17 cellular contexts compared by ENCODE assay signal in genomic region chr12:3602488-3602887, GRCh38.
DNase-seq lines count a peak whose midpoint lies in the region; ATAC-seq, FAIRE-seq and TF ChIP-seq lines count a peak whose summit lies in the region.
"Had no signal": no experiment of that assay in that cellular context is flagged by ENCODE, and none has a peak within 500 bp of the region (broad histone marks: within the 10 kb centered on the region; RNA-seq: fewer than 3 reads in every experiment).

No MANE protein-coding gene starts in this region.

- H3K36me3 ChIP-seq in GM23338 (ENCODE audit: insufficient read depth) (no peaks in the 10 kb centered on the region), astrocyte (ENCODE audit: insufficient read depth, low read length) (no peaks in the 10 kb centered on the region), mesendoderm (ENCODE audit: control insufficient read depth, insufficient read depth, low read length) (no peaks in the 10 kb centered on the region), spleen (peaks cover 0 to under 1% (median 0%) of the 10 kb centered on the region in 6 donors), Karpas-422 (ENCODE audit: insufficient read depth, low read length) (no peaks in the 10 kb centered on the region), HAP-1 (replicated peaks) (no peaks in the 10 kb centered on the region)
- H3K36me3 ChIP-seq: BE2C had no signal

- no peaks in the 10 kb centered on the region for H3K79me1 ChIP-seq in mesendoderm (ENCODE audit: low read length)

- H3K23ac ChIP-seq in mesendoderm (ENCODE audit: low read length), result no peak overlapping the region

- no peak for FAIRE-seq in astrocyte (lab: Jason Lieb, UNC)
- FAIRE-seq: D721Med, G401.6, GM12891, GM19239, H54, HTR-8/SVneo had no signal

- H3K4me3 ChIP-seq in GM23338, result no peak overlapping the region
- H3K4me3 ChIP-seq in astrocyte (ENCODE audit: insufficient read depth, low read depth, low read length), result no peak overlapping the region
- no peak overlapping the region for H3K4me3 ChIP-seq in mesendoderm (ENCODE audit: low read length)
- H3K4me3 ChIP-seq in spleen, result no peak overlapping the region
- H3K4me3 ChIP-seq in Karpas-422 (ENCODE audit: low read length), result no peak overlapping the region
- H3K4me3 ChIP-seq in HAP-1, result no peak overlapping the region

- H3K79me2 ChIP-seq in GM23338 (replicated peaks; ENCODE audit: insufficient read depth), result no peaks in the 10 kb centered on the region
- no peaks in the 10 kb centered on the region for H3K79me2 ChIP-seq in astrocyte (ENCODE audit: insufficient read depth, low read length)
- H3K79me2 ChIP-seq in mesendoderm (ENCODE audit: control insufficient read depth, insufficient read depth, low read length), result no peaks in the 10 kb centered on the region
- H3K79me2 ChIP-seq in Karpas-422 (ENCODE audit: low read length), result no peaks in the 10 kb centered on the region

- H3K27me3 ChIP-seq in GM23338 (ENCODE audit: insufficient read depth) (peaks cover 10% of the 10 kb centered on the region; the same call in 1 of the 2 replicates), astrocyte (ENCODE audit: insufficient read depth, low read length) (peaks cover 14% of the 10 kb centered on the region), mesendoderm (ENCODE audit: insufficient read depth, low read length, poor library complexity) (no peaks in the 10 kb centered on the region), spleen (replicated peaks in 1 of 7) (peaks cover 0 to 6% (median 0%) of the 10 kb centered on the region in 7 donors), Karpas-422 (ENCODE audit: low read length) (no peaks in the 10 kb centered on the region), HAP-1 (ENCODE audit: low read depth) (no peaks in the 10 kb centered on the region)

- H2BK5ac ChIP-seq in mesendoderm (ENCODE audit: low read length), result no peak overlapping the region

- H4K20me1 ChIP-seq in GM23338 (replicated peaks; ENCODE audit: insufficient read depth), result no peaks in the 10 kb centered on the region; the same call in 1 of the 2 replicates
- H4K20me1 ChIP-seq in astrocyte (ENCODE audit: insufficient read depth, low read length), result no peaks in the 10 kb centered on the region
- no peaks in the 10 kb centered on the region for H4K20me1 ChIP-seq in Karpas-422 (ENCODE audit: insufficient read depth, low read depth, low read length)

- 0 out of 2 replicates have a peak, but pooled peaks cover 4% of the 10 kb centered on the region for H3F3A ChIP-seq in GM23338 (replicated peaks; ENCODE audit: low read depth)

- TF ChIP-seq CTCF in GM23338 (conservative IDR thresholded peaks at IDR 0.05; ENCODE audit: low read depth in 2 of 2), result no peak
- no peak for TF ChIP-seq CTCF in astrocyte (IDR thresholded peaks at IDR 0.05; ENCODE audit: insufficient read depth, low read depth, low read length)
- no peak for TF ChIP-seq CTCF in spleen (IDR thresholded peaks at IDR 0.05 in 8 of 11, conservative IDR thresholded peaks at IDR 0.05 in 3 of 11)

- intact Hi-C loops in spleen (cut with DNase I; ENCODE audit: low total_unique reads), result no loop called here

- no peak overlapping the region for H2BK120ac ChIP-seq in mesendoderm (ENCODE audit: low read depth, low read length)

- H3K27ac Mint-ChIP-seq in GM23338 (no peak overlapping the region), astrocyte (ENCODE audit: unreplicated experiment) (no peak overlapping the region)
- H3K27ac Mint-ChIP-seq: CD4-positive, CD25-positive, alpha-beta regulatory T cell had no signal

- H2AFZ ChIP-seq in GM23338, result peak overlapping the region; percentile 7; the same call in 1 of the 2 replicates
- H2AFZ ChIP-seq in astrocyte (ENCODE audit: low read depth, low read length), result no peak overlapping the region
- H2AFZ ChIP-seq in Karpas-422 (ENCODE audit: low read length), result no peak overlapping the region

- H3K4me3 Mint-ChIP-seq in GM23338, result no peak overlapping the region
- peak overlapping the region; percentile 35 for H3K4me3 Mint-ChIP-seq in astrocyte (ENCODE audit: unreplicated experiment)
- H3K4me3 Mint-ChIP-seq: CD4-positive, CD25-positive, alpha-beta regulatory T cell had no signal

- H3K27me3 Mint-ChIP-seq in GM23338 (ENCODE audit: insufficient read depth, low read depth, poor library complexity) (peaks cover 29% of the 10 kb centered on the region), astrocyte (ENCODE audit: low read depth, unreplicated experiment) (peaks cover 58% of the 10 kb centered on the region)

- DNase-seq in GM23338 (ENCODE audit: low spot score), result no peak
- no peak for DNase-seq in astrocyte (ENCODE audit: low read depth)
- peak; percentile 18 for DNase-seq in mesendoderm
- peak; percentile 41 for DNase-seq in spleen
- DNase-seq in Karpas-422, result no peak
- DNase-seq in HAP-1 (ENCODE audit: low spot score in 2 of 2), result no peak
- DNase-seq: BE2C; C1 segment of cervical spinal cord; Caco-2; CD4-positive, CD25-positive, alpha-beta regulatory T cell; IMR-90 had no signal

- no peak overlapping the region for H4K8ac ChIP-seq in mesendoderm (ENCODE audit: low read depth, low read length)

- ATAC-seq in GM23338, result no peak

- H3K9me3 Mint-ChIP-seq in GM23338 (no peaks in the 10 kb centered on the region), astrocyte (ENCODE audit: unreplicated experiment) (no peaks in the 10 kb centered on the region)

- H3K9me3 ChIP-seq in astrocyte (ENCODE audit: insufficient read depth, low read depth, low read length) (no peaks in the 10 kb centered on the region), spleen (no peaks in the 10 kb centered on the region), Karpas-422 (ENCODE audit: low read length) (no peaks in the 10 kb centered on the region), HAP-1 (no peaks in the 10 kb centered on the region)
- H3K9me3 ChIP-seq: BE2C, Caco-2 had no signal

- H3K4ac ChIP-seq in mesendoderm (ENCODE audit: low read depth, low read length), result no peak overlapping the region

- no peaks in the 10 kb centered on the region for H3K9me2 ChIP-seq in GM23338 (ENCODE audit: insufficient read depth)
- H3K9me2 ChIP-seq in Karpas-422 (replicated peaks; ENCODE audit: insufficient read depth, low read length), result no peaks in the 10 kb centered on the region

- H3K56ac ChIP-seq in mesendoderm (ENCODE audit: low read length), result no peak overlapping the region

- no CpG with 5 or more reads among the region's 11 CpGs for WGBS in mesendoderm (ENCODE audit: extremely low coverage, insufficient coverage, low lambda C conversion rate)
- 82 to 91% (median 84%) methylated on average over 11 of the region's 11 CpGs for WGBS in spleen, 5 donors

- no peak overlapping the region for H3K27ac ChIP-seq in GM23338 (ENCODE audit: low read depth)
- H3K27ac ChIP-seq in astrocyte (ENCODE audit: low read depth, low read length), result no peak overlapping the region
- H3K27ac ChIP-seq in mesendoderm (ENCODE audit: low read depth, low read length), result no peak overlapping the region
- no peak overlapping the region for H3K27ac ChIP-seq in spleen
- H3K27ac ChIP-seq in Karpas-422 (ENCODE audit: low read length), result no peak overlapping the region

- in situ Hi-C loops in HAP-1 (cut with MboI; ENCODE audit: low sequenced_read_pairs), result no loop called here

- no peaks in the 10 kb centered on the region for H3K36me3 Mint-ChIP-seq in GM23338 (ENCODE audit: low read depth)
- no peaks in the 10 kb centered on the region for H3K36me3 Mint-ChIP-seq in astrocyte (ENCODE audit: low read depth, unreplicated experiment)

- no peak overlapping the region for H2AK5ac ChIP-seq in mesendoderm (ENCODE audit: low read length)

- H3K4me1 Mint-ChIP-seq in GM23338 (peaks cover 87% of the 10 kb centered on the region), astrocyte (ENCODE audit: low read depth, unreplicated experiment) (peaks cover 14% of the 10 kb centered on the region)

- H2BK15ac ChIP-seq in mesendoderm (replicated peaks; ENCODE audit: low read depth), result no peak overlapping the region

- H4K5ac ChIP-seq in mesendoderm (ENCODE audit: low read length), result no peak overlapping the region

- no peak overlapping the region for H3K9ac ChIP-seq in astrocyte (ENCODE audit: low read length)
- H3K9ac ChIP-seq in mesendoderm (ENCODE audit: low read length), result no peak overlapping the region
- no peak overlapping the region for H3K9ac ChIP-seq in Karpas-422 (ENCODE audit: low read length)

- TF ChIP-seq POLR2A in spleen (IDR thresholded peaks at IDR 0.05), result no peak

- peaks cover 41% of the 10 kb centered on the region for H3K4me1 ChIP-seq in GM23338 (ENCODE audit: insufficient read depth)
- no peaks in the 10 kb centered on the region for H3K4me1 ChIP-seq in astrocyte (ENCODE audit: insufficient read depth, low read length)
- peaks cover 19% of the 10 kb centered on the region for H3K4me1 ChIP-seq in mesendoderm (ENCODE audit: control insufficient read depth, low read depth, low read length)
- peaks cover 0 to 16% (median 11%) of the 10 kb centered on the region in 6 donors for H3K4me1 ChIP-seq in spleen
- H3K4me1 ChIP-seq in Karpas-422 (ENCODE audit: low read length), result no peaks in the 10 kb centered on the region
- H3K4me1 ChIP-seq in HAP-1, result no peaks in the 10 kb centered on the region
- H3K4me1 ChIP-seq: BE2C, Caco-2 had no signal

- H3K4me2 ChIP-seq in GM23338 (no peak overlapping the region), astrocyte (ENCODE audit: low read length) (no peak overlapping the region), mesendoderm (ENCODE audit: low read length) (no peak overlapping the region), Karpas-422 (ENCODE audit: low read depth, low read length, poor library complexity, severe bottlenecking) (no peak overlapping the region)

- no peak overlapping the region for H3K18ac ChIP-seq in mesendoderm (ENCODE audit: low read length)

TF ChIP-seq in GM23338, 12 proteins besides CTCF, POLR2A, EP300 and RAD21 (continues in another document):
- TF ChIP-seq EZH2 (IDR thresholded peaks at IDR 0.05; ENCODE audit: low read depth, unreplicated experiment), result no peak

Comparison
In these comparisons a context has a peak if more than half of its experiments do, and no peak if none do; other contexts are left out.
1. DNase-seq: peak in mesendoderm (single experiment) and spleen (single experiment); none in GM23338 (single experiment), astrocyte (single experiment), Karpas-422 (single experiment) and HAP-1 (0 of 2).